ENCODE assay signal across 8 cellular contexts in genomic region chr20:62685781-62686555, GRCh38. TPM values are rescaled to one million over a fixed set of nuclear protein-coding genes. Genes with fewer than 3 reads are reported as not detected.
DNase-seq lines count a peak whose midpoint lies in the region; ATAC-seq and TF ChIP-seq lines count a peak whose summit lies in the region.

No MANE protein-coding gene starts in this region.

- no peak for TF ChIP-seq POLR2A in testis (IDR thresholded peaks at IDR 0.05)

- no peak overlapping the region for H3K27ac ChIP-seq in testis

- no peaks in the 10 kb centered on the region for H3K9me3 ChIP-seq in NT2/D1 (ENCODE audit: insufficient read depth, low read length)
- H3K9me3 ChIP-seq in testis = no peaks in the 10 kb centered on the region

- no peaks in the 10 kb centered on the region for H3K36me3 Mint-ChIP-seq in activated T-cell treated with anti-CD3 and anti-CD28 coated beads, Interleukin-2, amount 50 U/mL, for 4 hours (ENCODE audit: insufficient read depth)

- H3K27me3 Mint-ChIP-seq in activated T-cell treated with anti-CD3 and anti-CD28 coated beads, Interleukin-2, amount 50 U/mL, for 4 hours (ENCODE audit: low read depth) = peaks cover 13% of the 10 kb centered on the region

- TF ChIP-seq CTCF in testis (IDR thresholded peaks at IDR 0.05) = no peak

- H3K36me3 ChIP-seq in NT2/D1 (ENCODE audit: insufficient read depth, insufficient read length, low read length) (no peaks in the 10 kb centered on the region), testis (ENCODE audit: low read depth, missing control alignments) (no peaks in the 10 kb centered on the region)

- peak; percentile 30 to 32 for ATAC-seq in activated T-cell treated with anti-CD3 and anti-CD28 coated beads, Interleukin-2, amount 50 U/mL, for 4 hours
- no peak for ATAC-seq in HG02610 (IDR thresholded peaks at IDR 0.05; ENCODE audit: unreplicated experiment)
- no peak for ATAC-seq in GM18858 (IDR thresholded peaks at IDR 0.05; ENCODE audit: unreplicated experiment)

- H3K4me3 ChIP-seq in NT2/D1 (ENCODE audit: insufficient read length, low read depth) (peak overlapping the region; percentile 16), testis (no peak overlapping the region)

- H3K9me3 Mint-ChIP-seq in activated T-cell treated with anti-CD3 and anti-CD28 coated beads, Interleukin-2, amount 50 U/mL, for 4 hours = no peaks in the 10 kb centered on the region

- no peak overlapping the region for H3K4me3 Mint-ChIP-seq in activated T-cell treated with anti-CD3 and anti-CD28 coated beads, Interleukin-2, amount 50 U/mL, for 4 hours

- peaks cover 12% of the 10 kb centered on the region for H3K4me1 Mint-ChIP-seq in activated T-cell treated with anti-CD3 and anti-CD28 coated beads, Interleukin-2, amount 50 U/mL, for 4 hours (ENCODE audit: low read depth)

- intact Hi-C loops in testis (cut with DNase I; ENCODE audit: low total_unique reads) = no loop called here

- H3K9ac ChIP-seq in NT2/D1 (ENCODE audit: insufficient read length, low read depth) = peak overlapping the region; percentile 11

- peaks cover 18% of the 10 kb centered on the region for H3K4me1 ChIP-seq in NT2/D1 (ENCODE audit: insufficient read depth, insufficient read length)
- no peaks in the 10 kb centered on the region for H3K4me1 ChIP-seq in testis

- WGBS in testis, 2 donors = 35 to 45% methylated on average over 9 to 27 of the region's 27 CpGs

- peaks cover 9% of the 10 kb centered on the region for H3K27me3 ChIP-seq in NT2/D1 (ENCODE audit: insufficient read depth, insufficient read length)
- no peaks in the 10 kb centered on the region for H3K27me3 ChIP-seq in testis

- DNase-seq in activated T-cell treated with anti-CD3 and anti-CD28 coated beads, Interleukin-2, amount 50 U/mL, for 4 hours = no peak
- DNase-seq in activated T-cell treated with anti-CD3 and anti-CD28 coated beads, Interleukin-2, amount 50 U/mL, for 1 hour = no peak
- DNase-seq in NT2/D1 (ENCODE audit: low read depth, low spot score) (no peak), globus pallidus (ENCODE audit: low spot score) (peak; percentile 17), testis (peak; percentile 33)
- no peak for DNase-seq in stimulated activated CD8-positive, alpha-beta memory T cell treated with anti-CD3 and anti-CD28 coated beads, Interleukin-4, amount 100 ng/mL, for 48 hours

RNA-seq across cellular contexts. Expression of gene NTSR1, which starts 22.7 kb away (rescaled TPM):
- under 1 TPM in 1 of 3 donors, not detected in 2; 0.08 TPM for total RNA-seq in activated T-cell treated with anti-CD3 and anti-CD28 coated beads, Interleukin-2, amount 50 U/mL, for 4 hours
- total RNA-seq in testis = 1 to 10 TPM in 1 of 2 donors, under 1 TPM in 1; 0.81 to 1.3 TPM
- polyA plus RNA-seq in testis (ENCODE audit: insufficient read depth, low read depth, low replicate concordance) = 0.41 TPM

RNA-seq across cellular contexts. Expression of gene SLCO4A1, which starts 43.7 kb away (rescaled TPM):
- 10 to 100 TPM; 36.5 to 49.3 (median 48.2) TPM for total RNA-seq in activated T-cell treated with anti-CD3 and anti-CD28 coated beads, Interleukin-2, amount 50 U/mL, for 4 hours
- 10 to 100 TPM in 1 of 2 donors, 1 to 10 TPM in 1; 9.8 to 14.2 TPM for total RNA-seq in testis
- 4.2 TPM for polyA plus RNA-seq in testis (ENCODE audit: insufficient read depth, low read depth, low replicate concordance)

Comparison
In these comparisons a context has a peak if more than half of its experiments do, and no peak if none do; other contexts are left out.
1. ATAC-seq: peak in activated T-cell treated with anti-CD3 and anti-CD28 coated beads, Interleukin-2, amount 50 U/mL, for 4 hours (2 of 2); none in HG02610 (single experiment) and GM18858 (single experiment).
2. DNase-seq: peak in globus pallidus (single experiment) and testis (single experiment); none in activated T-cell treated with anti-CD3 and anti-CD28 coated beads, Interleukin-2, amount 50 U/mL, for 4 hours (single experiment), activated T-cell treated with anti-CD3 and anti-CD28 coated beads, Interleukin-2, amount 50 U/mL, for 1 hour (single experiment), NT2/D1 (single experiment) and stimulated activated CD8-positive, alpha-beta memory T cell treated with anti-CD3 and anti-CD28 coated beads, Interleukin-4, amount 100 ng/mL, for 48 hours (single experiment).